ENCODE assay signal across 13 cellular contexts in the genomic region with DNA sequence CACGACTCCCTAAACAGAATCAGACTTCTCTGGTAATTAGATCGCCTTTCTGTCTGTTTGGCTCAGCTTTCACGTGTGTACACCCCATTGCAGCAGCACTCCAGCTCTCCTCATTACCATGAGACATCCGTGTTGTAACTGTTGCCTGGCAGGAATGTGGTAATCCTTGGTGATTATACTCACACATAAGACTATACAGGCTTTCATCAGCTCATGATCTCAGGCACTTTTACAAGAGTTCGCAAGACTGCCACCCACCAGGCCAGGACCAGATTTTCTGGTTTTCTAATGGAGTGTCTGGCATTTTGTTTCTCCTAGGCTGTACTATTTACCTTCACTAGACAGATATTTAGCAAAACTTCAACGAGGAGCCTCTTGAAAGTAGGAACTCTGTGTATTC. TPM values are rescaled to one million over a fixed set of nuclear protein-coding genes. Genes with fewer than 3 reads are reported as not detected.
DNase-seq lines count a peak whose midpoint lies in the region; ATAC-seq and TF ChIP-seq lines count a peak whose summit lies in the region.
"Had no signal": no experiment of that assay in that cellular context is flagged by ENCODE, and none has a peak within 500 bp of the region (broad histone marks: within the 10 kb centered on the region; RNA-seq: fewer than 3 reads in every experiment).

No MANE protein-coding gene starts in this region.

- intact Hi-C loops in Caco-2 (cut with micrococcal nuclease; ENCODE audit: unreplicated experiment), result loop anchor here (5.0 kb wide), 1 partner anchor 44 kb away; no protein-coding TSS in a partner anchor
- intact Hi-C loops in vagina (cut with DNase I), result no loop called here
- intact Hi-C loops in esophagus muscularis mucosa (cut with DNase I), result loop anchor here (5.0 kb wide), 1 partner anchor 39 kb away; no protein-coding TSS in a partner anchor

- peaks cover 10% of the 10 kb centered on the region for H3K36me3 Mint-ChIP-seq in Caco-2 (ENCODE audit: insufficient read depth, unreplicated experiment)
- H3K36me3 Mint-ChIP-seq in nephron progenitor cell (ENCODE audit: low read depth), result peaks cover 25% of the 10 kb centered on the region

- no peak for TF ChIP-seq POLR2A in vagina (IDR thresholded peaks at IDR 0.05)
- no peak for TF ChIP-seq POLR2A in esophagus muscularis mucosa (IDR thresholded peaks at IDR 0.05; ENCODE audit: low read depth)

- H3K9me3 ChIP-seq in Caco-2, result no peaks in the 10 kb centered on the region
- no peaks in the 10 kb centered on the region for H3K9me3 ChIP-seq in vagina
- H3K9me3 ChIP-seq in esophagus muscularis mucosa, result no peaks in the 10 kb centered on the region

- H3K4me1 ChIP-seq in Caco-2 (0 out of 2 replicates have a peak, but pooled peaks cover 3% of the 10 kb centered on the region), vagina (peaks cover 46% of the 10 kb centered on the region), esophagus muscularis mucosa (peaks cover 21 to 29% (median 24%) of the 10 kb centered on the region in 4 donors)
- H3K4me1 ChIP-seq: parathyroid adenoma had no signal

- H3K27me3 Mint-ChIP-seq in Caco-2 (ENCODE audit: insufficient read depth, unreplicated experiment) (no peaks in the 10 kb centered on the region), nephron progenitor cell (ENCODE audit: low read depth, poor library complexity) (no peaks in the 10 kb centered on the region)

- H3K27me3 ChIP-seq in Caco-2 (replicated peaks; ENCODE audit: control insufficient read depth, insufficient read depth, low read length) (no peaks in the 10 kb centered on the region), vagina (no peaks in the 10 kb centered on the region), esophagus muscularis mucosa (no peaks in the 10 kb centered on the region)

- peaks cover 10% of the 10 kb centered on the region for H3K9me3 Mint-ChIP-seq in Caco-2 (ENCODE audit: unreplicated experiment)
- H3K9me3 Mint-ChIP-seq in nephron progenitor cell, result no peaks in the 10 kb centered on the region

- ATAC-seq in HG02610 (IDR thresholded peaks at IDR 0.05; ENCODE audit: unreplicated experiment) (no peak), HG03469 (IDR thresholded peaks at IDR 0.05; ENCODE audit: unreplicated experiment) (no peak)
- ATAC-seq: SK-N-SH treated with all-trans-retinoic acid at 6 μM for 48 hours had no signal

- no peak for TF ChIP-seq RAD21 in Ishikawa (IDR thresholded peaks at IDR 0.05; ENCODE audit: low read depth)

- POLR2A ChIA-PET in Caco-2 (lab: Charles Lee), result no interaction called here

- CTCF ChIA-PET in Caco-2 (lab: Charles Lee), result no interaction called here

- no TSS peak for BruUV-seq in Caco-2 (replicated peaks; lab: Mats Ljungman, UMichigan)

- H3K27ac ChIP-seq in vagina, result no peak overlapping the region
- no peak overlapping the region for H3K27ac ChIP-seq in esophagus muscularis mucosa (replicated peaks in 1 of 4)
- H3K27ac ChIP-seq: parathyroid adenoma had no signal

- peak overlapping the region; percentile 74 for H3K27ac Mint-ChIP-seq in Caco-2 (ENCODE audit: unreplicated experiment)
- H3K27ac Mint-ChIP-seq in nephron progenitor cell, result peak overlapping the region; percentile 38

- H3K4me3 Mint-ChIP-seq in Caco-2 (ENCODE audit: unreplicated experiment) (no peak overlapping the region), nephron progenitor cell (no peak overlapping the region)

- H3K4me1 Mint-ChIP-seq in Caco-2 (ENCODE audit: low read depth, unreplicated experiment), result peaks cover 15% of the 10 kb centered on the region
- peaks cover 7% of the 10 kb centered on the region for H3K4me1 Mint-ChIP-seq in nephron progenitor cell

- no peaks in the 10 kb centered on the region for H3K36me3 ChIP-seq in Caco-2 (ENCODE audit: control insufficient read depth, insufficient read depth, low read length)
- H3K36me3 ChIP-seq in vagina, result no peaks in the 10 kb centered on the region
- H3K36me3 ChIP-seq in esophagus muscularis mucosa, result peaks cover 0 to 8% (median 0%) of the 10 kb centered on the region in 4 donors

- TF ChIP-seq CTCF in Caco-2 (IDR thresholded peaks at IDR 0.05; ENCODE audit: insufficient read depth in 1 of 2, low read depth in 1 of 2, low read length in 1 of 2, severe bottlenecking in 1 of 2, unreplicated experiment in 1 of 2) (no peak), choroid plexus epithelial cell (conservative IDR thresholded peaks at IDR 0.05; ENCODE audit: low read depth, low read length) (no peak), nephron progenitor cell (IDR thresholded peaks at IDR 0.05) (no peak), vagina (IDR thresholded peaks at IDR 0.05) (no peak), esophagus muscularis mucosa (IDR thresholded peaks at IDR 0.05) (no peak)

- peak; percentile 47 to 65 for DNase-seq in Caco-2
- DNase-seq in choroid plexus epithelial cell (ENCODE audit: low read depth), result peak; percentile 64
- no peak for DNase-seq in nephron progenitor cell
- DNase-seq in vagina (ENCODE audit: extremely low spot score in 2 of 2), result no peak
- DNase-seq in esophagus muscularis mucosa (ENCODE audit: extremely low spot score), result no peak
- DNase-seq: central memory CD4-positive, alpha-beta T cell; COR-L47; NCI-H2081 treated with DMSO at 0.1 percent for 48 hours had no signal

- H3K4me3 ChIP-seq in Caco-2 (ENCODE audit: low read depth, low read length), result no peak overlapping the region
- no peak overlapping the region for H3K4me3 ChIP-seq in choroid plexus epithelial cell (ENCODE audit: low read depth, low read length)
- no peak overlapping the region for H3K4me3 ChIP-seq in vagina
- no peak overlapping the region for H3K4me3 ChIP-seq in esophagus muscularis mucosa

- TF ChIP-seq EP300 in Ishikawa (IDR thresholded peaks at IDR 0.05; ENCODE audit: borderline replicate concordance) (peak; percentile 55; the same call in 1 of the 2 replicates), esophagus muscularis mucosa (IDR thresholded peaks at IDR 0.05) (no peak)

- 87% methylated on average over 6 of the region's 6 CpGs for WGBS in esophagus muscularis mucosa

TF ChIP-seq in Ishikawa, 13 proteins besides CTCF, POLR2A, EP300 and RAD21:
- peak; percentile 44; the same call in 1 of the 2 replicates for TF ChIP-seq FOXM1 (IDR thresholded peaks at IDR 0.05; ENCODE audit: borderline replicate concordance, low read depth)
- TF ChIP-seq CREB1 (IDR thresholded peaks at IDR 0.05; ENCODE audit: low read depth), result no peak
- TF ChIP-seq, protein P1, sequence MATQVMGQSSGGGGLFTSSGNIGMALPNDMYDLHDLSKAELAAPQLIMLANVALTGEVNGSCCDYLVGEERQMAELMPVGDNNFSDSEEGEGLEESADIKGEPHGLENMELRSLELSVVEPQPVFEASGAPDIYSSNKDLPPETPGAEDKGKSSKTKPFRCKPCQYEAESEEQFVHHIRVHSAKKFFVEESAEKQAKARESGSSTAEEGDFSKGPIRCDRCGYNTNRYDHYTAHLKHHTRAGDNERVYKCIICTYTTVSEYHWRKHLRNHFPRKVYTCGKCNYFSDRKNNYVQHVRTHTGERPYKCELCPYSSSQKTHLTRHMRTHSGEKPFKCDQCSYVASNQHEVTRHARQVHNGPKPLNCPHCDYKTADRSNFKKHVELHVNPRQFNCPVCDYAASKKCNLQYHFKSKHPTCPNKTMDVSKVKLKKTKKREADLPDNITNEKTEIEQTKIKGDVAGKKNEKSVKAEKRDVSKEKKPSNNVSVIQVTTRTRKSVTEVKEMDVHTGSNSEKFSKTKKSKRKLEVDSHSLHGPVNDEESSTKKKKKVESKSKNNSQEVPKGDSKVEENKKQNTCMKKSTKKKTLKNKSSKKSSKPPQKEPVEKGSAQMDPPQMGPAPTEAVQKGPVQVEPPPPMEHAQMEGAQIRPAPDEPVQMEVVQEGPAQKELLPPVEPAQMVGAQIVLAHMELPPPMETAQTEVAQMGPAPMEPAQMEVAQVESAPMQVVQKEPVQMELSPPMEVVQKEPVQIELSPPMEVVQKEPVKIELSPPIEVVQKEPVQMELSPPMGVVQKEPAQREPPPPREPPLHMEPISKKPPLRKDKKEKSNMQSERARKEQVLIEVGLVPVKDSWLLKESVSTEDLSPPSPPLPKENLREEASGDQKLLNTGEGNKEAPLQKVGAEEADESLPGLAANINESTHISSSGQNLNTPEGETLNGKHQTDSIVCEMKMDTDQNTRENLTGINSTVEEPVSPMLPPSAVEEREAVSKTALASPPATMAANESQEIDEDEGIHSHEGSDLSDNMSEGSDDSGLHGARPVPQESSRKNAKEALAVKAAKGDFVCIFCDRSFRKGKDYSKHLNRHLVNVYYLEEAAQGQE (IDR thresholded peaks at IDR 0.05; ENCODE audit: low read depth), result no peak
- TF ChIP-seq TCF12 (IDR thresholded peaks at IDR 0.05; ENCODE audit: low read depth), result peak; percentile 61
- TF ChIP-seq CEBPB (IDR thresholded peaks at IDR 0.05), result peak; percentile 82
- TF ChIP-seq, protein P2, sequence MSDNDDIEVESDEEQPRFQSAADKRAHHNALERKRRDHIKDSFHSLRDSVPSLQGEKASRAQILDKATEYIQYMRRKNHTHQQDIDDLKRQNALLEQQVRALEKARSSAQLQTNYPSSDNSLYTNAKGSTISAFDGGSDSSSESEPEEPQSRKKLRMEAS (IDR thresholded peaks at IDR 0.05), result peak; percentile 53
- TF ChIP-seq ZBTB7A (IDR thresholded peaks at IDR 0.05; ENCODE audit: low read depth), result no peak
- TF ChIP-seq, protein P3, sequence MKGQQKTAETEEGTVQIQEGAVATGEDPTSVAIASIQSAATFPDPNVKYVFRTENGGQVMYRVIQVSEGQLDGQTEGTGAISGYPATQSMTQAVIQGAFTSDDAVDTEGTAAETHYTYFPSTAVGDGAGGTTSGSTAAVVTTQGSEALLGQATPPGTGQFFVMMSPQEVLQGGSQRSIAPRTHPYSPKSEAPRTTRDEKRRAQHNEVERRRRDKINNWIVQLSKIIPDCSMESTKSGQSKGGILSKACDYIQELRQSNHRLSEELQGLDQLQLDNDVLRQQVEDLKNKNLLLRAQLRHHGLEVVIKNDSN (IDR thresholded peaks at IDR 0.05), result peak; percentile 4; the same call in 1 of the 2 replicates
- TF ChIP-seq YY1 (IDR thresholded peaks at IDR 0.05; ENCODE audit: low read depth), result peak; percentile 55; the same call in 1 of the 2 replicates
- no peak for TF ChIP-seq TAF1 (IDR thresholded peaks at IDR 0.05; ENCODE audit: low read depth)
- TF ChIP-seq TEAD4 (IDR thresholded peaks at IDR 0.05), result peak; percentile 80
- peak; percentile 53; the same call in 1 of the 2 replicates for TF ChIP-seq NFIC (IDR thresholded peaks at IDR 0.05)
- TF ChIP-seq EGR1 (IDR thresholded peaks at IDR 0.05), result no peak

RNA-seq across cellular contexts. Expression of a gene that starts 50.2 kb away (rescaled TPM):
- total RNA-seq in Caco-2 (2022) (11.1 and 11.3 TPM in 2 replicates), vagina (25.8 TPM), esophagus muscularis mucosa (10 to 100 TPM; 25.2 to 39.1 (median 32.3) TPM)

Comparison
In these comparisons a context has a peak if more than half of its experiments do, and no peak if none do; other contexts are left out.
1. DNase-seq: peak in Caco-2 (2 of 2) and choroid plexus epithelial cell (single experiment); none in nephron progenitor cell (single experiment), vagina (0 of 2) and esophagus muscularis mucosa (single experiment).